In the genomic region with DNA sequence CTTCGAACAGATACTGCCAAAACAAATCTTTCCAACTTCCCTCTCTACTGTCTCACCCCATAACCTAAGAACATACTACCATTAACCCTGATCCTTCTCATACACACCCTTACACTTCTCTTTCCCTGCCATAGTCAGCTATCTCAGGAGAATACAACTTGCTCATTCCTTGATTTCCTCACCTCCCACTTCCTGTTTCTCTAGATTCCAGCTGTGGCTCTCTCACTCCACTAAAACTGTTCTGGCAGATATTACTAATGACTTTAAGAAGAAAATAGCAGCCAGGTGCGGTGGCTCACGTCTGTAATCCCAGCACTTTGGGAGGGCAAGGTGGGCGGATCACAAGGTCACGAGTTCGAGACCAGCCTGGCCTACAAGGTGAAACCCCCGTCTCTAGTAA, we compare ENCODE assay signal across 22 cellular contexts. TPM values are rescaled to one million over a fixed set of nuclear protein-coding genes. Genes with fewer than 3 reads are reported as not detected.
DNase-seq lines count a peak whose midpoint lies in the region; ATAC-seq, FAIRE-seq and TF ChIP-seq lines count a peak whose summit lies in the region.
"Had no signal": no experiment of that assay in that cellular context is flagged by ENCODE, and none has a peak within 500 bp of the region (broad histone marks: within the 10 kb centered on the region; RNA-seq: fewer than 3 reads in every experiment).

No MANE protein-coding gene starts in this region.

- peaks cover 17 to 30% of the 10 kb centered on the region in 2 donors for H3K36me3 ChIP-seq in kidney (ENCODE audit: control insufficient read depth in 1 of 2, insufficient read depth in 2 of 2, low read length in 2 of 2)

- H3K36me3 Mint-ChIP-seq in T-helper 17 cell (ENCODE audit: low read depth), result peaks cover 11% of the 10 kb centered on the region

- DNase-seq in CD1c-positive myeloid dendritic cell (ENCODE audit: extremely low spot score) (peak; percentile 20), T-helper 17 cell (no peak), cardiac fibroblast (ENCODE audit: low read depth in 2 of 2) (peak; percentile 48 to 63), fibroblast of mammary gland (ENCODE audit: low read depth) (peak; percentile 47), kidney (no peak)
- DNase-seq: Calu3; CD8-positive, alpha-beta T cell; DMS53; H7; MV-4-11; NCI-H1694 treated with DMSO at 0.1 percent for 48 hours; NCI-H2107; NCI-H2227 treated with DMSO at 0.1 percent for 48 hours; NCI-H510A treated with DMSO at 0.1 percent for 48 hours; NCI-H82; OCI-M1; SHP77 treated with DMSO at 0.1 percent for 48 hours had no signal

- H3K27me3 Mint-ChIP-seq in T-helper 17 cell, result no peaks in the 10 kb centered on the region

- H3K4me3 ChIP-seq in cardiac fibroblast (replicated peaks in 1 of 2; ENCODE audit: low read depth in 2 of 2, low read length in 2 of 2) (no peak overlapping the region), fibroblast of mammary gland (ENCODE audit: control insufficient read depth, low read depth, low read length) (no peak overlapping the region), kidney (ENCODE audit: low read length in 2 of 2) (no peak overlapping the region)
- H3K4me3 ChIP-seq: A549, BLaER1 had no signal

- peaks cover 32% of the 10 kb centered on the region for H3K4me1 Mint-ChIP-seq in T-helper 17 cell

- ATAC-seq in T-helper 17 cell (no peak), GM19324 (IDR thresholded peaks at IDR 0.05; ENCODE audit: low FRiP score, unreplicated experiment) (no peak), HG02610 (IDR thresholded peaks at IDR 0.05; ENCODE audit: unreplicated experiment) (no peak)
- ATAC-seq: A549; CD8-positive, alpha-beta T cell had no signal

- peaks cover 8 to 11% of the 10 kb centered on the region in 2 donors for H3K4me1 ChIP-seq in kidney (ENCODE audit: control insufficient read depth in 1 of 2, insufficient read depth in 1 of 2, low read depth in 1 of 2, low read length in 2 of 2)

- peak overlapping the region; percentile 65 for H3K27ac Mint-ChIP-seq in T-helper 17 cell
- H3K27ac Mint-ChIP-seq: CD8-positive, alpha-beta T cell had no signal

- no peak for FAIRE-seq in kidney (lab: Jason Lieb, UNC)
- FAIRE-seq: A549 had no signal

- no peak overlapping the region for H3K4me3 Mint-ChIP-seq in T-helper 17 cell
- H3K4me3 Mint-ChIP-seq: CD8-positive, alpha-beta T cell had no signal

- H3K27ac ChIP-seq in kidney (ENCODE audit: low read depth in 2 of 2, low read length in 2 of 2), result no peak overlapping the region
- H3K27ac ChIP-seq: A549, BLaER1, KMS-11 had no signal

- no peaks in the 10 kb centered on the region for H3K9me3 ChIP-seq in T-helper 17 cell (ENCODE audit: control insufficient read depth, low read length, poor library complexity, severe bottlenecking)
- no peaks in the 10 kb centered on the region for H3K9me3 ChIP-seq in kidney (ENCODE audit: control insufficient read depth in 1 of 2, low read length in 2 of 2)
- H3K9me3 ChIP-seq: A549, BLaER1 had no signal

- TF ChIP-seq CTCF in cardiac fibroblast (IDR thresholded peaks at IDR 0.05; ENCODE audit: low read depth, low read length) (no peak), fibroblast of mammary gland (conservative IDR thresholded peaks at IDR 0.05; ENCODE audit: control insufficient read depth, insufficient read depth, low read depth, low read length) (no peak), kidney (IDR thresholded peaks at IDR 0.05; ENCODE audit: borderline replicate concordance, extremely low read depth, insufficient read depth) (no peak)

- no peak overlapping the region for H3K9ac ChIP-seq in kidney (ENCODE audit: low read length in 2 of 2)
- H3K9ac ChIP-seq: BLaER1, KMS-11 had no signal

- intact Hi-C loops in kidney (cut with DNase I), result no loop called here

RNA-seq across cellular contexts. Expression of a gene that starts 4.6 kb away (rescaled TPM):
- 10 to 100 TPM; 42.0 to 52.6 TPM for total RNA-seq in T-helper 17 cell
- total RNA-seq in kidney, result 33.3 TPM
- 14.8 TPM for polyA plus RNA-seq in kidney (ENCODE audit: insufficient read depth, low read depth, low replicate concordance)

RNA-seq across cellular contexts. Expression of a gene that starts 18.3 kb away (rescaled TPM):
- total RNA-seq in T-helper 17 cell, result 1 to 10 TPM; 2.9 to 5.5 TPM
- total RNA-seq in kidney, result 11.4 TPM
- 5.0 TPM for polyA plus RNA-seq in kidney (ENCODE audit: insufficient read depth, low read depth, low replicate concordance)

RNA-seq across cellular contexts. Expression of a gene that starts 34.1 kb away (rescaled TPM):
- total RNA-seq in T-helper 17 cell, result under 1 TPM; 0.87 to 0.94 TPM
- 15.7 TPM for total RNA-seq in kidney
- 7.0 TPM for polyA plus RNA-seq in kidney (ENCODE audit: insufficient read depth, low read depth, low replicate concordance)

Comparison
In these comparisons a context has a peak if more than half of its experiments do, and no peak if none do; other contexts are left out.
1. DNase-seq: peak in CD1c-positive myeloid dendritic cell (single experiment), cardiac fibroblast (2 of 2) and fibroblast of mammary gland (single experiment); none in T-helper 17 cell (0 of 3) and kidney (single experiment).